In the genomic region with DNA sequence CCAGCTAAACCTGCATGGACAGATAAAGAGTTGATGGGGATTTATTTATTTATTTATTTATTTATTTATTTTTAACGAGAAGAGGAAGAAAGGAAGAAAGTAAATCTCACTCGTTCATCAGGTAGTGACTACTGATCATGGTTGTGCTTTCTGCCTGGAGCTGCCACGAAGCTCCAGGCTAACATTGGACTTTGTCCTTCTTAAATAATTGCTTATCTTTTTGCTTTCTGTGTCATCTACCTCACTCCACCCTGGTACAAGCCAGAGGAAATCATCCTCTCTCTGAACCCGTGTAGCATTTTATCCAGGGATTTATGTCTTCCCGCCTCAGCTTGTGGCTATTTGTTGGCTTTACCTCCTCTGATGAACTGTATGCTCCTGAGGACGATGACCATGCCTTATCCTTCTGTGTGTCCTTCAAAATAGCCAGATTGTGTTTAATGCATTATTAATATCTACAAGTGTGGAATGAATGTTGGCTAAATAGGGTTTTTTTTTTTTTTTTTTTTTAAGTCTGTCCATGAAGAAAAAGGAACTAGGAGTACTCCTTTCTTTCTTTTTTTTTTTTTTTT, we compare ENCODE assay signal across 2 cellular contexts.
A peak's percentile ranks its signal among the peaks of the same experiment; 100 is the strongest.
TF ChIP-seq lines count a peak whose summit lies in the region.

No MANE protein-coding gene starts in this region.

TF ChIP-seq in A549, 52 proteins besides CTCF, POLR2A, EP300 and RAD21:
- no peak for TF ChIP-seq MAFK (IDR thresholded peaks at IDR 0.05; ENCODE audit: partially characterized antibody)
- TF ChIP-seq HDAC2 (IDR thresholded peaks at IDR 0.05) = no peak
- TF ChIP-seq RARB (CRISPR knock-in tag; IDR thresholded peaks at IDR 0.05) = no peak
- no peak for TF ChIP-seq MAZ (IDR thresholded peaks at IDR 0.05; ENCODE audit: borderline replicate concordance, low read depth, low read length)
TF ChIP-seq in A549: peak in this region for 0.

TF ChIP-seq in liver, 16 proteins besides CTCF, POLR2A, EP300 and RAD21:
- peak; percentile 83 to 85 for TF ChIP-seq HNF4A (conservative IDR thresholded peaks at IDR 0.05)
- TF ChIP-seq, protein P1, sequence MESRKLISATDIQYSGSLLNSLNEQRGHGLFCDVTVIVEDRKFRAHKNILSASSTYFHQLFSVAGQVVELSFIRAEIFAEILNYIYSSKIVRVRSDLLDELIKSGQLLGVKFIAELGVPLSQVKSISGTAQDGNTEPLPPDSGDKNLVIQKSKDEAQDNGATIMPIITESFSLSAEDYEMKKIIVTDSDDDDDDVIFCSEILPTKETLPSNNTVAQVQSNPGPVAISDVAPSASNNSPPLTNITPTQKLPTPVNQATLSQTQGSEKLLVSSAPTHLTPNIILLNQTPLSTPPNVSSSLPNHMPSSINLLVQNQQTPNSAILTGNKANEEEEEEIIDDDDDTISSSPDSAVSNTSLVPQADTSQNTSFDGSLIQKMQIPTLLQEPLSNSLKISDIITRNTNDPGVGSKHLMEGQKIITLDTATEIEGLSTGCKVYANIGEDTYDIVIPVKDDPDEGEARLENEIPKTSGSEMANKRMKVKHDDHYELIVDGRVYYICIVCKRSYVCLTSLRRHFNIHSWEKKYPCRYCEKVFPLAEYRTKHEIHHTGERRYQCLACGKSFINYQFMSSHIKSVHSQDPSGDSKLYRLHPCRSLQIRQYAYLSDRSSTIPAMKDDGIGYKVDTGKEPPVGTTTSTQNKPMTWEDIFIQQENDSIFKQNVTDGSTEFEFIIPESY (IDR thresholded peaks at IDR 0.05) = no peak
- TF ChIP-seq SP1 (IDR thresholded peaks at IDR 0.05) = peak; percentile 52
- TF ChIP-seq GABPA (IDR thresholded peaks at IDR 0.05 in 1 of 2, conservative IDR thresholded peaks at IDR 0.05 in 1 of 2) = no peak
- peak in 1 of 2 donors; percentile 22 for TF ChIP-seq JUND (IDR thresholded peaks at IDR 0.05)
- peak; percentile 51 to 68 for TF ChIP-seq RXRA (IDR thresholded peaks at IDR 0.05)
- TF ChIP-seq, protein P2, sequence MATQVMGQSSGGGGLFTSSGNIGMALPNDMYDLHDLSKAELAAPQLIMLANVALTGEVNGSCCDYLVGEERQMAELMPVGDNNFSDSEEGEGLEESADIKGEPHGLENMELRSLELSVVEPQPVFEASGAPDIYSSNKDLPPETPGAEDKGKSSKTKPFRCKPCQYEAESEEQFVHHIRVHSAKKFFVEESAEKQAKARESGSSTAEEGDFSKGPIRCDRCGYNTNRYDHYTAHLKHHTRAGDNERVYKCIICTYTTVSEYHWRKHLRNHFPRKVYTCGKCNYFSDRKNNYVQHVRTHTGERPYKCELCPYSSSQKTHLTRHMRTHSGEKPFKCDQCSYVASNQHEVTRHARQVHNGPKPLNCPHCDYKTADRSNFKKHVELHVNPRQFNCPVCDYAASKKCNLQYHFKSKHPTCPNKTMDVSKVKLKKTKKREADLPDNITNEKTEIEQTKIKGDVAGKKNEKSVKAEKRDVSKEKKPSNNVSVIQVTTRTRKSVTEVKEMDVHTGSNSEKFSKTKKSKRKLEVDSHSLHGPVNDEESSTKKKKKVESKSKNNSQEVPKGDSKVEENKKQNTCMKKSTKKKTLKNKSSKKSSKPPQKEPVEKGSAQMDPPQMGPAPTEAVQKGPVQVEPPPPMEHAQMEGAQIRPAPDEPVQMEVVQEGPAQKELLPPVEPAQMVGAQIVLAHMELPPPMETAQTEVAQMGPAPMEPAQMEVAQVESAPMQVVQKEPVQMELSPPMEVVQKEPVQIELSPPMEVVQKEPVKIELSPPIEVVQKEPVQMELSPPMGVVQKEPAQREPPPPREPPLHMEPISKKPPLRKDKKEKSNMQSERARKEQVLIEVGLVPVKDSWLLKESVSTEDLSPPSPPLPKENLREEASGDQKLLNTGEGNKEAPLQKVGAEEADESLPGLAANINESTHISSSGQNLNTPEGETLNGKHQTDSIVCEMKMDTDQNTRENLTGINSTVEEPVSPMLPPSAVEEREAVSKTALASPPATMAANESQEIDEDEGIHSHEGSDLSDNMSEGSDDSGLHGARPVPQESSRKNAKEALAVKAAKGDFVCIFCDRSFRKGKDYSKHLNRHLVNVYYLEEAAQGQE (IDR thresholded peaks at IDR 0.05) = no peak
- TF ChIP-seq HNF4G (IDR thresholded peaks at IDR 0.05) = peak; percentile 69
